Comparison of ENCODE assay signal across 10 cellular contexts in genomic region chr5:55437859-55438206, GRCh38.
A peak's percentile ranks its signal among the peaks of the same experiment; 100 is the strongest.
DNase-seq lines count a peak whose midpoint lies in the region; ATAC-seq and TF ChIP-seq lines count a peak whose summit lies in the region.
"Had no signal": no experiment of that assay in that cellular context is flagged by ENCODE, and none has a peak within 500 bp of the region (broad histone marks: within the 10 kb centered on the region; RNA-seq: fewer than 3 reads in every experiment).

No MANE protein-coding gene starts in this region.

- peaks cover 9% of the 10 kb centered on the region for H3K9me3 Mint-ChIP-seq in activated CD8-positive, alpha-beta memory T cell treated with anti-CD3 and anti-CD28 coated beads, Interleukin-2, amount 10 ng/mL, durations not matched to agents 7 days and 5 days (ENCODE audit: low read depth)

- no peak overlapping the region for H2BK15ac ChIP-seq in mesendoderm (replicated peaks; ENCODE audit: low read depth)

- no peak overlapping the region for H2BK5ac ChIP-seq in mesendoderm (ENCODE audit: low read length)

- no peaks in the 10 kb centered on the region for H3K9me3 ChIP-seq in RWPE2 (ENCODE audit: severe bottlenecking)
- no peaks in the 10 kb centered on the region for H3K9me3 ChIP-seq in duodenal mucosa (ENCODE audit: control insufficient read depth in 1 of 2, low read length in 2 of 2)

- H4K8ac ChIP-seq in mesendoderm (ENCODE audit: low read depth, low read length), result no peak overlapping the region

- H3K9ac ChIP-seq in duodenal mucosa (ENCODE audit: low read depth in 1 of 2, low read length in 2 of 2), result no peak overlapping the region
- no peak overlapping the region for H3K9ac ChIP-seq in mesendoderm (ENCODE audit: low read length)

- no peaks in the 10 kb centered on the region for H3K79me2 ChIP-seq in mesendoderm (ENCODE audit: control insufficient read depth, insufficient read depth, low read length)

- H3K27me3 Mint-ChIP-seq in activated CD8-positive, alpha-beta memory T cell treated with anti-CD3 and anti-CD28 coated beads, Interleukin-2, amount 10 ng/mL, durations not matched to agents 7 days and 5 days, result no peaks in the 10 kb centered on the region
- H3K27me3 Mint-ChIP-seq: T-helper 17 cell had no signal

- no peak for TF ChIP-seq CTCF in RWPE2 (IDR thresholded peaks at IDR 0.05; ENCODE audit: poor library complexity, severe bottlenecking)

- CTCF ChIA-PET in activated CD8-positive, alpha-beta memory T cell treated with anti-CD3 and anti-CD28 coated beads, Interleukin-2, amount 10 ng/mL, durations not matched to agents 7 days and 5 days (lab: Charles Lee), result no interaction called here

- H2BK120ac ChIP-seq in mesendoderm (ENCODE audit: low read depth, low read length), result no peak overlapping the region

- no peak overlapping the region for H3K56ac ChIP-seq in mesendoderm (ENCODE audit: low read length)

- no peak overlapping the region for H3K4me2 ChIP-seq in mesendoderm (ENCODE audit: low read length)

- H3K4ac ChIP-seq in mesendoderm (ENCODE audit: low read depth, low read length), result no peak overlapping the region

- no peak overlapping the region for H3K23ac ChIP-seq in mesendoderm (ENCODE audit: low read length)

- H2AK5ac ChIP-seq in mesendoderm (ENCODE audit: low read length), result no peak overlapping the region

- no peak overlapping the region for H3K4me3 Mint-ChIP-seq in activated CD8-positive, alpha-beta memory T cell treated with anti-CD3 and anti-CD28 coated beads, Interleukin-2, amount 10 ng/mL, durations not matched to agents 7 days and 5 days
- H3K4me3 Mint-ChIP-seq: T-helper 17 cell had no signal

- H3K18ac ChIP-seq in mesendoderm (ENCODE audit: low read length), result no peak overlapping the region

- no peak for DNase-seq in RWPE2 (ENCODE audit: low spot score)
- DNase-seq in mesendoderm, result no peak
- DNase-seq in substantia nigra (lab: John Stamatoyannopoulos, UW), result no peak
- DNase-seq in stimulated activated CD4-positive, alpha-beta T cell treated with anti-CD3 and anti-CD28 coated beads, Interleukin-4, amount 100 ng/mL, for 1 hour, result no peak
- no peak for DNase-seq in activated CD8-positive, alpha-beta memory T cell treated with anti-CD3 and anti-CD28 coated beads, Interleukin-2, amount 10 ng/mL, durations not matched to agents 7 days and 5 days
- no peak for DNase-seq in activated CD4-positive, alpha-beta T cell treated with anti-CD3 and anti-CD28 coated beads for 48 hours
- DNase-seq: NCI-H2171, T-helper 17 cell had no signal

- H3K27ac Mint-ChIP-seq in activated CD8-positive, alpha-beta memory T cell treated with anti-CD3 and anti-CD28 coated beads, Interleukin-2, amount 10 ng/mL, durations not matched to agents 7 days and 5 days, result no peak overlapping the region
- H3K27ac Mint-ChIP-seq: T-helper 17 cell had no signal

- no peaks in the 10 kb centered on the region for H3K36me3 ChIP-seq in RWPE2 (ENCODE audit: low read depth)
- peaks cover 16 to 21% of the 10 kb centered on the region in 2 donors for H3K36me3 ChIP-seq in duodenal mucosa (ENCODE audit: control insufficient read depth in 1 of 2, insufficient read depth in 2 of 2, low read length in 2 of 2)
- H3K36me3 ChIP-seq in mesendoderm (ENCODE audit: control insufficient read depth, insufficient read depth, low read length), result peaks cover under 1% of the 10 kb centered on the region

- peaks cover 3% of the 10 kb centered on the region for H3K4me1 Mint-ChIP-seq in activated CD8-positive, alpha-beta memory T cell treated with anti-CD3 and anti-CD28 coated beads, Interleukin-2, amount 10 ng/mL, durations not matched to agents 7 days and 5 days

- H3K4me3 ChIP-seq in RWPE2 (ENCODE audit: severe bottlenecking), result no peak overlapping the region
- H3K4me3 ChIP-seq in duodenal mucosa (ENCODE audit: low read depth in 1 of 2, low read length in 2 of 2), result no peak overlapping the region
- no peak overlapping the region for H3K4me3 ChIP-seq in mesendoderm (ENCODE audit: low read length)

- H3K27me3 ChIP-seq in RWPE2 (ENCODE audit: insufficient read depth, poor library complexity, severe bottlenecking), result no peaks in the 10 kb centered on the region
- H3K27me3 ChIP-seq in duodenal mucosa (ENCODE audit: control insufficient read depth in 1 of 2, insufficient read depth in 2 of 2, low read length in 2 of 2), result no peaks in the 10 kb centered on the region
- no peaks in the 10 kb centered on the region for H3K27me3 ChIP-seq in mesendoderm (ENCODE audit: insufficient read depth, low read length, poor library complexity)

- H3K36me3 Mint-ChIP-seq in activated CD8-positive, alpha-beta memory T cell treated with anti-CD3 and anti-CD28 coated beads, Interleukin-2, amount 10 ng/mL, durations not matched to agents 7 days and 5 days, result peaks cover 11% of the 10 kb centered on the region

- peaks cover 18% of the 10 kb centered on the region for H3K4me1 ChIP-seq in RWPE2 (ENCODE audit: insufficient read depth, poor library complexity, severe bottlenecking)
- peaks cover 0 to 19% of the 10 kb centered on the region in 2 donors for H3K4me1 ChIP-seq in duodenal mucosa (ENCODE audit: control insufficient read depth in 1 of 2, insufficient read depth in 2 of 2, low read length in 2 of 2)
- H3K4me1 ChIP-seq in mesendoderm (ENCODE audit: control insufficient read depth, low read depth, low read length), result peaks cover 2% of the 10 kb centered on the region

- H4K5ac ChIP-seq in mesendoderm (ENCODE audit: low read length), result no peak overlapping the region

- H3K27ac ChIP-seq in RWPE2 (ENCODE audit: poor library complexity, severe bottlenecking) (peak overlapping the region; percentile 62), duodenal mucosa (ENCODE audit: low read depth, low read length) (peak overlapping the region; percentile 28), mesendoderm (ENCODE audit: low read depth, low read length) (peak overlapping the region; percentile 2), substantia nigra (ENCODE audit: low read depth, low read length, poor library complexity, severe bottlenecking) (peak overlapping the region; percentile 11)

- ATAC-seq in RWPE2 (ENCODE audit: low read depth) (no peak), GM18870 (IDR thresholded peaks at IDR 0.05; ENCODE audit: unreplicated experiment) (no peak)
- no peak for ATAC-seq in activated CD8-positive, alpha-beta memory T cell treated with anti-CD3 and anti-CD28 coated beads, Interleukin-2, amount 10 ng/mL, durations not matched to agents 7 days and 5 days
- ATAC-seq: T-helper 17 cell had no signal

- no peaks in the 10 kb centered on the region for H3K79me1 ChIP-seq in mesendoderm (ENCODE audit: low read length)

- WGBS in mesendoderm (ENCODE audit: extremely low coverage, insufficient coverage, low lambda C conversion rate), result no CpG with 5 or more reads among the region's 2 CpGs

Comparison
In these comparisons a context has a peak if more than half of its experiments do, and no peak if none do; other contexts are left out.
1. H3K27ac ChIP-seq: peak in every context shown above with its lines; median percentile 62 in RWPE2; 28 in duodenal mucosa; 11 in substantia nigra; 2 in mesendoderm.